6 cellular contexts compared by ENCODE assay signal in the genomic region with DNA sequence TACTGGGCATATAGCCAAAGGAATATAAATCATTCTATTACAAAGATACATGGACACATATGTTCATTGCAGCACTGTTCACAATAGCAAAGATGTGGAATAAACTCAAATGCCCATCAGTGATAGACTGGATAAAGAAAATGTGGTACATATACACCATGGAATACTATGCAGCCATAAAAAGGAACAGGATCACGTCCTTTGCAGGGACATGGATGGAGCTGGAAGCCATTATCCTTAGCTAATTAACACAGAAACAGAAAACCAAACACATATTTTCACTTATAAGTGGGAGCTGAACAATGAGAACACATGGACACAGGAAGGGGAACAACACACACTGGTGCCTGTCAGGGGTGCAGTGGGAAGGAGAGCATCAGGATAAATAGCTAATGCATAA. TPM values are rescaled to one million over a fixed set of nuclear protein-coding genes. Genes with fewer than 3 reads are reported as not detected.
"Had no signal": no experiment of that assay in that cellular context is flagged by ENCODE, and none has a peak within 500 bp of the region (broad histone marks: within the 10 kb centered on the region; RNA-seq: fewer than 3 reads in every experiment).

No MANE protein-coding gene starts in this region.

RNA-seq across cellular contexts. Expression of a gene that starts 30.6 kb away (rescaled TPM):
- total RNA-seq: lung microvascular endothelial cell; naive thymus-derived CD8-positive, alpha-beta T cell had no signal
- polyA plus RNA-seq: immature natural killer cell had no signal

RNA-seq across cellular contexts. Expression of a gene that starts 59.6 kb away (rescaled TPM):
- total RNA-seq: kidney epithelial cell; lung microvascular endothelial cell; mesothelial cell of epicardium; naive thymus-derived CD4-positive, alpha-beta T cell; naive thymus-derived CD8-positive, alpha-beta T cell had no signal
- polyA plus RNA-seq: immature natural killer cell; naive thymus-derived CD4-positive, alpha-beta T cell; naive thymus-derived CD8-positive, alpha-beta T cell had no signal
